21 cellular contexts compared by ENCODE assay signal in genomic region chr3:142436936-142437585, GRCh38.
"Had no signal": no experiment of that assay in that cellular context is flagged by ENCODE, and none has a peak within 500 bp of the region (broad histone marks: within the 10 kb centered on the region; RNA-seq: fewer than 3 reads in every experiment).

No MANE protein-coding gene starts in this region.

- H3K9me3 Mint-ChIP-seq: activated CD4-positive, alpha-beta T cell treated with anti-CD3 and anti-CD28 coated beads, Interleukin-2, amount 10 ng/mL, durations not matched to agents 24 days and 14 days; memory B cell had no signal

- H3K36me3 ChIP-seq: ascending aorta had no signal

- H3K4me1 ChIP-seq: ascending aorta, right atrium auricular region had no signal

- H3K4me3 ChIP-seq: ascending aorta, gastroesophageal sphincter, left ventricle myocardium inferior, right atrium auricular region, skin epidermis, tibial nerve, vagina had no signal

- DNase-seq: activated CD4-positive, alpha-beta T cell treated with anti-CD3 and anti-CD28 coated beads, Interleukin-2, amount 10 ng/mL, durations not matched to agents 24 days and 14 days; activated CD8-positive, alpha-beta memory T cell treated with anti-CD3 and anti-CD28 coated beads, Interleukin-2, amount 50 U/mL, for 4 hours; activated CD8-positive, alpha-beta T cell treated with anti-CD3 and anti-CD28 coated beads, Interleukin-2, amount 10 ng/mL, durations not matched to agents 7 days and 5 days; erythroblast; islet precursor cell; left ventricle myocardium inferior; nephron progenitor cell; occipital lobe; stimulated activated CD4-positive, alpha-beta T cell treated with anti-CD3 and anti-CD28 coated beads, Interleukin-4, amount 100 ng/mL, for 24 hours; stimulated activated naive CD4-positive, alpha-beta T cell treated with Interleukin-2 at 50 U/mL for 16 hours; substantia nigra; T-helper 1 cell had no signal

- H3K27me3 ChIP-seq: ascending aorta, gastroesophageal sphincter, right atrium auricular region, tibial nerve, vagina had no signal

- H3K4me1 Mint-ChIP-seq: nephron progenitor cell had no signal

- FAIRE-seq: bronchial epithelial cell had no signal

- H3K27ac ChIP-seq: ascending aorta, gastroesophageal sphincter, left ventricle myocardium inferior, right atrium auricular region, skin epidermis, tibial nerve, vagina had no signal

- H3K4me3 Mint-ChIP-seq: activated CD4-positive, alpha-beta T cell treated with anti-CD3 and anti-CD28 coated beads, Interleukin-2, amount 10 ng/mL, durations not matched to agents 24 days and 14 days; activated CD8-positive, alpha-beta T cell treated with anti-CD3 and anti-CD28 coated beads, Interleukin-2, amount 10 ng/mL, durations not matched to agents 7 days and 5 days; memory B cell; nephron progenitor cell had no signal

- H3K9me3 ChIP-seq: ascending aorta, gastroesophageal sphincter, left ventricle myocardium inferior, right atrium auricular region, tibial nerve, vagina had no signal

- ATAC-seq: activated CD8-positive, alpha-beta T cell treated with anti-CD3 and anti-CD28 coated beads, Interleukin-2, amount 10 ng/mL, durations not matched to agents 7 days and 5 days; gastroesophageal sphincter had no signal

- H3K27me3 Mint-ChIP-seq: activated CD4-positive, alpha-beta T cell treated with anti-CD3 and anti-CD28 coated beads, Interleukin-2, amount 10 ng/mL, durations not matched to agents 24 days and 14 days; memory B cell; progenitor cell of endocrine pancreas had no signal

- H3K27ac Mint-ChIP-seq: activated CD4-positive, alpha-beta T cell treated with anti-CD3 and anti-CD28 coated beads, Interleukin-2, amount 10 ng/mL, durations not matched to agents 24 days and 14 days; activated CD8-positive, alpha-beta T cell treated with anti-CD3 and anti-CD28 coated beads, Interleukin-2, amount 10 ng/mL, durations not matched to agents 7 days and 5 days; memory B cell; nephron progenitor cell had no signal
